Comparison of ENCODE assay signal across 12 cellular contexts in the genomic region with DNA sequence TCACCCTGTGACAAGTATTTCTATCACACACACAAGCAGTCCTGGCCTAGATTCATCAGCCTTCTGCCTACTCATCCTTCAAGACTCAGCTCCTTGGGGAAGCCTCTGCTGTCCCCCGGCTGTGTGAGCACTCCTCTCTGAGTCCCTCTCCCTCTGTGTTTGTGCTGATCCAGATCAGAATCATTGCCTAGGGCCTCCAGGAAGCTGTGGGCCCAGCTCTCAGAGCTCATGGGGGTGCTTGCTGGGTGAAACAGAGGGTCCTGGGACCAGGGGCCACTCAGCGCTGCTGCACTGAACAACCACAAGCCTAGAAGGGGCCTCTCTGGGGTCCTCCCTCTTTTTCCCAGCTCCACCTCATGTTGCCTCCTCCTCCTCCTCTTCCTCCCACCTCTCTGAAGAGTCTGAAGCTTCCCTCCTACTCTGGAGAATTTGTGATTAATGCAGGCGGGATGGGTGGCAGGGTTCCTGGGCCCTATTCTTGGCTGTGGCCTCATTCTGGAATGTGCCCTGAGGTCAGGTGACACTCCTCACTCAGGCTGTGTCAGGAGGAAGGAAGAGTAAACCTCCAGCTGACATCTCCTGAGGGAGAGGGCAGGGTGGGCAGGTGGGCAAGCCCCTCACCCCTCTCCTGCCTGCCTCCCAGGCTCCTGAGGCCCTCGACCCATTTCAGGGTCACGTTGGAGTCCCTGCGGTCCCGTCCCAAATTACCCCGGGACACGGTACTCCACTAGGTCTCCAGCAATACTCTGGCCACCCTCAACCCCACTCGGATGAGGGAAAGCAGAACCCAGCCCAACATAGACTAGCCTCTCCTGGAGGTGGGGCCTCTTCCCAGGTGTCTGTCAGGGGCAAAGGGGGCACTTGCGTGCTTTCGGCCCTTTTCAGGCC. TPM values are rescaled to one million over a fixed set of nuclear protein-coding genes. Genes with fewer than 3 reads are reported as not detected.
DNase-seq lines count a peak whose midpoint lies in the region; FAIRE-seq and TF ChIP-seq lines count a peak whose summit lies in the region.
"Had no signal": no experiment of that assay in that cellular context is flagged by ENCODE, and none has a peak within 500 bp of the region (broad histone marks: within the 10 kb centered on the region; RNA-seq: fewer than 3 reads in every experiment).

No MANE protein-coding gene starts in this region.

- FAIRE-seq in H54 (lab: Jason Lieb, UNC) (no peak), GM12892 (lab: Jason Lieb, UNC) (no peak)
- FAIRE-seq: GM12878 had no signal

- no peak for TF ChIP-seq EP300 in sigmoid colon (IDR thresholded peaks at IDR 0.05)

- TF ChIP-seq CTCF in left ventricle myocardium inferior (IDR thresholded peaks at IDR 0.05; ENCODE audit: borderline replicate concordance), result no peak
- no peak for TF ChIP-seq CTCF in sigmoid colon (IDR thresholded peaks at IDR 0.05)

- TF ChIP-seq POLR2A in H54 (IDR thresholded peaks at IDR 0.05; ENCODE audit: low read depth, low read length), result no peak
- no peak for TF ChIP-seq POLR2A in sigmoid colon (IDR thresholded peaks at IDR 0.05)
- no peak for TF ChIP-seq POLR2A in GM12892 (IDR thresholded peaks at IDR 0.05; ENCODE audit: low read depth, low read length)

- intact Hi-C loops in left ventricle myocardium inferior (cut with micrococcal nuclease) (loop anchor here (10.0 kb wide), 1 partner anchor 301 kb away; a partner anchor contains a TSS), sigmoid colon (cut with DNase I) (no loop called here)

- H3K36me3 ChIP-seq in left ventricle myocardium inferior (no peaks in the 10 kb centered on the region), sigmoid colon (no peaks in the 10 kb centered on the region)
- no peaks in the 10 kb centered on the region for H3K36me3 ChIP-seq in effector memory CD4-positive, alpha-beta T cell (ENCODE audit: control insufficient read depth, insufficient read depth, low read length)

- H3K27me3 ChIP-seq in left ventricle myocardium inferior (ENCODE audit: low read depth), result no peaks in the 10 kb centered on the region
- no peaks in the 10 kb centered on the region for H3K27me3 ChIP-seq in sigmoid colon
- H3K27me3 ChIP-seq in effector memory CD4-positive, alpha-beta T cell (replicated peaks; ENCODE audit: control insufficient read depth, insufficient read depth, low read length, poor library complexity, severe bottlenecking), result no peaks in the 10 kb centered on the region

- WGBS in sigmoid colon, 2 donors, result 91 to 95% methylated on average over 12 of the region's 12 CpGs

- H3K27ac ChIP-seq in angular gyrus (ENCODE audit: low read depth, low read length), result peak overlapping the region; percentile 83
- H3K27ac ChIP-seq in left ventricle myocardium inferior (replicated peaks), result peak overlapping the region; percentile 84
- no peak overlapping the region for H3K27ac ChIP-seq in sigmoid colon
- no peak overlapping the region for H3K27ac ChIP-seq in effector memory CD4-positive, alpha-beta T cell (ENCODE audit: insufficient read depth, low read length, poor library complexity, severe bottlenecking)
- H3K27ac ChIP-seq: VCaP had no signal

- no peaks in the 10 kb centered on the region for H3K9me3 ChIP-seq in left ventricle myocardium inferior (replicated peaks)
- no peaks in the 10 kb centered on the region for H3K9me3 ChIP-seq in sigmoid colon
- no peaks in the 10 kb centered on the region for H3K9me3 ChIP-seq in effector memory CD4-positive, alpha-beta T cell (ENCODE audit: control insufficient read depth, low read length)

- DNase-seq in H54 (ENCODE audit: insufficient read length, low spot score), result peak; percentile 65
- DNase-seq in left ventricle myocardium inferior, result no peak
- peak; percentile 38 for DNase-seq in sigmoid colon
- DNase-seq in NCI-H82 treated with DMSO at 0.1 percent for 48 hours (lab: John Stamatoyannopoulos, UW; ENCODE audit: unreplicated experiment), result no peak
- no peak for DNase-seq in activated CD4-positive, alpha-beta T cell treated with anti-CD3 and anti-CD28 coated beads, Interleukin-2, amount 50 U/mL, for 1 hour
- no peak for DNase-seq in effector memory CD4-positive, alpha-beta T cell
- no peak for DNase-seq in GM12892 (ENCODE audit: insufficient read length)
- DNase-seq: stimulated activated naive B cell treated with anti-CD40 and anti-IgM and Interleukin-4, amounts not matched to agents 10 μg/mL and 1 μg/mL and 100 μg/mL, for 72 hours had no signal

- H3K4me1 ChIP-seq in left ventricle myocardium inferior (peaks cover 25% of the 10 kb centered on the region), sigmoid colon (peaks cover 0 to 3% (median 0%) of the 10 kb centered on the region in 4 donors)
- no peaks in the 10 kb centered on the region for H3K4me1 ChIP-seq in effector memory CD4-positive, alpha-beta T cell (ENCODE audit: control insufficient read depth, insufficient read depth, low read length, poor library complexity, severe bottlenecking)

- H3K4me3 ChIP-seq in left ventricle myocardium inferior, result no peak overlapping the region
- H3K4me3 ChIP-seq in sigmoid colon, result no peak overlapping the region
- no peak overlapping the region for H3K4me3 ChIP-seq in effector memory CD4-positive, alpha-beta T cell (ENCODE audit: insufficient read depth, low read depth, low read length, poor library complexity, severe bottlenecking)
- H3K4me3 ChIP-seq: GM12878 had no signal

RNA-seq across cellular contexts. Expression of a gene that starts 10.1 kb away (rescaled TPM):
- 0.25 TPM for total RNA-seq in left ventricle myocardium inferior
- 1 to 10 TPM in 1 of 4 donors, under 1 TPM in 3; under 0.01 to 1.1 (median 0.15) TPM for total RNA-seq in sigmoid colon
- polyA plus RNA-seq in sigmoid colon, result under 1 TPM in 2 of 3 donors, not detected in 1; under 0.01 to 0.09 TPM
- polyA plus RNA-seq in GM12892 (2012; ENCODE audit: missing spikeins), result not detected
- total RNA-seq: CD8-positive, alpha-beta T cell had no signal
- polyA plus RNA-seq: GM12878 had no signal

RNA-seq across cellular contexts. Expression of a gene that starts 20.6 kb away (rescaled TPM):
- 101 TPM for total RNA-seq in left ventricle myocardium inferior
- 10 to 100 TPM; 16.2 to 31.1 (median 30.1) TPM for total RNA-seq in sigmoid colon
- 10 to 100 TPM; 32.4 to 57.1 (median 39.4) TPM for polyA plus RNA-seq in sigmoid colon
- 13.2 TPM for polyA plus RNA-seq in GM12892 (2012; ENCODE audit: missing spikeins)

Comparison
In these comparisons a context has a peak if more than half of its experiments do, and no peak if none do; other contexts are left out.
1. DNase-seq: peak in H54 (single experiment) and sigmoid colon (single experiment); none in left ventricle myocardium inferior (single experiment), NCI-H82 treated with DMSO at 0.1 percent for 48 hours (single experiment), activated CD4-positive, alpha-beta T cell treated with anti-CD3 and anti-CD28 coated beads, Interleukin-2, amount 50 U/mL, for 1 hour (single experiment), effector memory CD4-positive, alpha-beta T cell (0 of 3) and GM12892 (single experiment).
2. H3K27ac ChIP-seq: peak in angular gyrus (single experiment) and left ventricle myocardium inferior (single experiment); none in sigmoid colon (0 of 4) and effector memory CD4-positive, alpha-beta T cell (single experiment).